ENCODE assay signal across 1 cellular context in genomic region chr3:122957707-122958210, GRCh38.
TF ChIP-seq lines count a peak whose summit lies in the region.

No MANE protein-coding gene starts in this region.

TF ChIP-seq in H1, 55 proteins besides CTCF, POLR2A, EP300 and RAD21 (continued from another document):
- TF ChIP-seq CREB1 (IDR thresholded peaks at IDR 0.05), result no peak
- no peak for TF ChIP-seq KDM5A (IDR thresholded peaks at IDR 0.05; ENCODE audit: low read length)
- TF ChIP-seq SIX5 (IDR thresholded peaks at IDR 0.05; ENCODE audit: low read depth, low read length), result no peak
- no peak for TF ChIP-seq E2F6 (IDR thresholded peaks at IDR 0.05)
- TF ChIP-seq, protein P1, sequence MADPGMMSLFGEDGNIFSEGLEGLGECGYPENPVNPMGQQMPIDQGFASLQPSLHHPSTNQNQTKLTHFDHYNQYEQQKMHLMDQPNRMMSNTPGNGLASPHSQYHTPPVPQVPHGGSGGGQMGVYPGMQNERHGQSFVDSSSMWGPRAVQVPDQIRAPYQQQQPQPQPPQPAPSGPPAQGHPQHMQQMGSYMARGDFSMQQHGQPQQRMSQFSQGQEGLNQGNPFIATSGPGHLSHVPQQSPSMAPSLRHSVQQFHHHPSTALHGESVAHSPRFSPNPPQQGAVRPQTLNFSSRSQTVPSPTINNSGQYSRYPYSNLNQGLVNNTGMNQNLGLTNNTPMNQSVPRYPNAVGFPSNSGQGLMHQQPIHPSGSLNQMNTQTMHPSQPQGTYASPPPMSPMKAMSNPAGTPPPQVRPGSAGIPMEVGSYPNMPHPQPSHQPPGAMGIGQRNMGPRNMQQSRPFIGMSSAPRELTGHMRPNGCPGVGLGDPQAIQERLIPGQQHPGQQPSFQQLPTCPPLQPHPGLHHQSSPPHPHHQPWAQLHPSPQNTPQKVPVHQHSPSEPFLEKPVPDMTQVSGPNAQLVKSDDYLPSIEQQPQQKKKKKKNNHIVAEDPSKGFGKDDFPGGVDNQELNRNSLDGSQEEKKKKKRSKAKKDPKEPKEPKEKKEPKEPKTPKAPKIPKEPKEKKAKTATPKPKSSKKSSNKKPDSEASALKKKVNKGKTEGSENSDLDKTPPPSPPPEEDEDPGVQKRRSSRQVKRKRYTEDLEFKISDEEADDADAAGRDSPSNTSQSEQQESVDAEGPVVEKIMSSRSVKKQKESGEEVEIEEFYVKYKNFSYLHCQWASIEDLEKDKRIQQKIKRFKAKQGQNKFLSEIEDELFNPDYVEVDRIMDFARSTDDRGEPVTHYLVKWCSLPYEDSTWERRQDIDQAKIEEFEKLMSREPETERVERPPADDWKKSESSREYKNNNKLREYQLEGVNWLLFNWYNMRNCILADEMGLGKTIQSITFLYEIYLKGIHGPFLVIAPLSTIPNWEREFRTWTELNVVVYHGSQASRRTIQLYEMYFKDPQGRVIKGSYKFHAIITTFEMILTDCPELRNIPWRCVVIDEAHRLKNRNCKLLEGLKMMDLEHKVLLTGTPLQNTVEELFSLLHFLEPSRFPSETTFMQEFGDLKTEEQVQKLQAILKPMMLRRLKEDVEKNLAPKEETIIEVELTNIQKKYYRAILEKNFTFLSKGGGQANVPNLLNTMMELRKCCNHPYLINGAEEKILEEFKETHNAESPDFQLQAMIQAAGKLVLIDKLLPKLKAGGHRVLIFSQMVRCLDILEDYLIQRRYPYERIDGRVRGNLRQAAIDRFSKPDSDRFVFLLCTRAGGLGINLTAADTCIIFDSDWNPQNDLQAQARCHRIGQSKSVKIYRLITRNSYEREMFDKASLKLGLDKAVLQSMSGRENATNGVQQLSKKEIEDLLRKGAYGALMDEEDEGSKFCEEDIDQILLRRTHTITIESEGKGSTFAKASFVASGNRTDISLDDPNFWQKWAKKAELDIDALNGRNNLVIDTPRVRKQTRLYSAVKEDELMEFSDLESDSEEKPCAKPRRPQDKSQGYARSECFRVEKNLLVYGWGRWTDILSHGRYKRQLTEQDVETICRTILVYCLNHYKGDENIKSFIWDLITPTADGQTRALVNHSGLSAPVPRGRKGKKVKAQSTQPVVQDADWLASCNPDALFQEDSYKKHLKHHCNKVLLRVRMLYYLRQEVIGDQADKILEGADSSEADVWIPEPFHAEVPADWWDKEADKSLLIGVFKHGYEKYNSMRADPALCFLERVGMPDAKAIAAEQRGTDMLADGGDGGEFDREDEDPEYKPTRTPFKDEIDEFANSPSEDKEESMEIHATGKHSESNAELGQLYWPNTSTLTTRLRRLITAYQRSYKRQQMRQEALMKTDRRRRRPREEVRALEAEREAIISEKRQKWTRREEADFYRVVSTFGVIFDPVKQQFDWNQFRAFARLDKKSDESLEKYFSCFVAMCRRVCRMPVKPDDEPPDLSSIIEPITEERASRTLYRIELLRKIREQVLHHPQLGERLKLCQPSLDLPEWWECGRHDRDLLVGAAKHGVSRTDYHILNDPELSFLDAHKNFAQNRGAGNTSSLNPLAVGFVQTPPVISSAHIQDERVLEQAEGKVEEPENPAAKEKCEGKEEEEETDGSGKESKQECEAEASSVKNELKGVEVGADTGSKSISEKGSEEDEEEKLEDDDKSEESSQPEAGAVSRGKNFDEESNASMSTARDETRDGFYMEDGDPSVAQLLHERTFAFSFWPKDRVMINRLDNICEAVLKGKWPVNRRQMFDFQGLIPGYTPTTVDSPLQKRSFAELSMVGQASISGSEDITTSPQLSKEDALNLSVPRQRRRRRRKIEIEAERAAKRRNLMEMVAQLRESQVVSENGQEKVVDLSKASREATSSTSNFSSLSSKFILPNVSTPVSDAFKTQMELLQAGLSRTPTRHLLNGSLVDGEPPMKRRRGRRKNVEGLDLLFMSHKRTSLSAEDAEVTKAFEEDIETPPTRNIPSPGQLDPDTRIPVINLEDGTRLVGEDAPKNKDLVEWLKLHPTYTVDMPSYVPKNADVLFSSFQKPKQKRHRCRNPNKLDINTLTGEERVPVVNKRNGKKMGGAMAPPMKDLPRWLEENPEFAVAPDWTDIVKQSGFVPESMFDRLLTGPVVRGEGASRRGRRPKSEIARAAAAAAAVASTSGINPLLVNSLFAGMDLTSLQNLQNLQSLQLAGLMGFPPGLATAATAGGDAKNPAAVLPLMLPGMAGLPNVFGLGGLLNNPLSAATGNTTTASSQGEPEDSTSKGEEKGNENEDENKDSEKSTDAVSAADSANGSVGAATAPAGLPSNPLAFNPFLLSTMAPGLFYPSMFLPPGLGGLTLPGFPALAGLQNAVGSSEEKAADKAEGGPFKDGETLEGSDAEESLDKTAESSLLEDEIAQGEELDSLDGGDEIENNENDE (IDR thresholded peaks at IDR 0.05; ENCODE audit: insufficient replicate concordance, low read length), result no peak
- TF ChIP-seq NRF1 (IDR thresholded peaks at IDR 0.05; ENCODE audit: low read depth, low read length), result no peak
